In genomic region chr10:109956454-109957091, GRCh38 we compare ENCODE assay signal across 8 cellular contexts. TPM values are rescaled to one million over a fixed set of nuclear protein-coding genes. Genes with fewer than 3 reads are reported as not detected.
A peak's percentile ranks its signal among the peaks of the same experiment; 100 is the strongest.
DNase-seq lines count a peak whose midpoint lies in the region; ATAC-seq and TF ChIP-seq lines count a peak whose summit lies in the region.

No MANE protein-coding gene starts in this region.

- no peak for TF ChIP-seq EP300 in gastroesophageal sphincter (IDR thresholded peaks at IDR 0.05)

- H3K4me2 ChIP-seq in parathyroid adenoma (ENCODE audit: low read length) = no peak overlapping the region

- ATAC-seq in GM19463 (IDR thresholded peaks at IDR 0.05; ENCODE audit: unreplicated experiment) (peak; percentile 60), HG03342 (IDR thresholded peaks at IDR 0.05; ENCODE audit: unreplicated experiment) (peak; percentile 84), gastroesophageal sphincter (no peak)

- no peak overlapping the region for H3K9ac ChIP-seq in parathyroid adenoma

- H3K27ac ChIP-seq in parathyroid adenoma = no peak overlapping the region
- no peak overlapping the region for H3K27ac ChIP-seq in gastroesophageal sphincter

- H3K36me3 ChIP-seq in parathyroid adenoma (ENCODE audit: control insufficient read depth, insufficient read depth, low read length) (no peaks in the 10 kb centered on the region), gastroesophageal sphincter (no peaks in the 10 kb centered on the region)

- H3K9me3 ChIP-seq in parathyroid adenoma (ENCODE audit: control insufficient read depth, low read length) = no peaks in the 10 kb centered on the region
- no peaks in the 10 kb centered on the region for H3K9me3 ChIP-seq in gastroesophageal sphincter

- H3K4me1 ChIP-seq in parathyroid adenoma (peaks cover 6% of the 10 kb centered on the region), gastroesophageal sphincter (peaks cover 0 to 1% (median 0%) of the 10 kb centered on the region in 3 donors)

- no peak for TF ChIP-seq POLR2A in gastroesophageal sphincter (IDR thresholded peaks at IDR 0.05)

- WGBS in gastroesophageal sphincter (ENCODE audit: low coverage in 1 of 2), 2 donors = 83 to 100% methylated on average over 2 of the region's 2 CpGs

- no peaks in the 10 kb centered on the region for H3K79me2 ChIP-seq in parathyroid adenoma

- peak; percentile 77 for TF ChIP-seq CTCF in epithelial cell of proximal tubule (conservative IDR thresholded peaks at IDR 0.05; ENCODE audit: low read depth, low read length)
- peak; percentile 42 for TF ChIP-seq CTCF in parathyroid adenoma (IDR thresholded peaks at IDR 0.05)
- peak in 2 of 4 experiments; percentile 31 to 44 for TF ChIP-seq CTCF in gastroesophageal sphincter (IDR thresholded peaks at IDR 0.05)

- H3K4me3 ChIP-seq in epithelial cell of proximal tubule (ENCODE audit: low read depth, low read length) (no peak overlapping the region), parathyroid adenoma (ENCODE audit: low read depth, low read length) (no peak overlapping the region), gastroesophageal sphincter (no peak overlapping the region)

- H3K27me3 ChIP-seq in parathyroid adenoma (ENCODE audit: control insufficient read depth, insufficient read depth, low read length) (no peaks in the 10 kb centered on the region), gastroesophageal sphincter (no peaks in the 10 kb centered on the region)

- H2AFZ ChIP-seq in parathyroid adenoma = peak overlapping the region; percentile 66

- peak; percentile 7 to 16 for DNase-seq in activated CD4-positive, alpha-beta T cell treated with anti-CD3 and anti-CD28 coated beads for 4 hours
- DNase-seq in activated CD4-positive, alpha-beta T cell treated with anti-CD3 and anti-CD28 coated beads, Interleukin-2, amount 50 U/mL, for 1 hour = no peak
- peak; percentile 58 for DNase-seq in RPMI7951 (ENCODE audit: low read depth)
- DNase-seq in epithelial cell of proximal tubule (ENCODE audit: low read depth) = no peak

RNA-seq across cellular contexts. Expression of gene XPNPEP1, which starts 33.3 kb away (rescaled TPM):
- total RNA-seq in RPMI7951 (2014; rRNA removed; shearing (Covaris generic)) = 70.7 and 89.2 TPM in 2 replicates
- total RNA-seq in epithelial cell of proximal tubule (98.1 and 191 TPM in 2 replicates), gastroesophageal sphincter (10 to 100 TPM; 35.5 to 58.0 (median 52.1) TPM)

RNA-seq across cellular contexts. Expression of gene ADD3, which starts 51.2 kb away (rescaled TPM):
- total RNA-seq in RPMI7951 (2014; rRNA removed; shearing (Covaris generic)) = 43.9 and 294 TPM in 2 replicates
- total RNA-seq in epithelial cell of proximal tubule = 30.0 and 43.8 TPM in 2 replicates
- total RNA-seq in gastroesophageal sphincter = 100 to 1,000 TPM in 2 of 4 donors, 10 to 100 TPM in 2; 50.3 to 277 (median 118) TPM

Comparison
In these comparisons a context has a peak if more than half of its experiments do, and no peak if none do; other contexts are left out.
1. DNase-seq: peak in activated CD4-positive, alpha-beta T cell treated with anti-CD3 and anti-CD28 coated beads for 4 hours (2 of 2) and RPMI7951 (single experiment); none in activated CD4-positive, alpha-beta T cell treated with anti-CD3 and anti-CD28 coated beads, Interleukin-2, amount 50 U/mL, for 1 hour (single experiment) and epithelial cell of proximal tubule (single experiment).